In the genomic region with DNA sequence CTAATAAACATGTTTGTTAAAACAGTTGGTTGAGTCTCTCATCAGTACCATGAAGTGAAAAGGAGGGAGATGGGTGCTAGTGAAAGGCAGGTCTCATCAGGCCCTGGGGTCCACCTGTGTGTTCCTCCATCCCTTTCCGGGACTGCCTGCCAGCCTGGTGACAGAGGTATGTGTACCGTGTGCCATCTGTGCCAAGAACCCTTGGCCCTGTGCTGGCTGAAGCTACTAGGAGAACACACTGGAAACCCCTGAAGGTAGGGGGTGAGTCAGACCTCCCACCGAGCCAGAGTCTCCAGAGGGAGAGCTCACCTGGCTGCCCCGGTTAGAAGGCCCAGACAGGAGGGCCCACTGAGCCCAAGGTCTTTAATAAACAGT, we compare ENCODE assay signal across 8 cellular contexts. TPM values are rescaled to one million over a fixed set of nuclear protein-coding genes. Genes with fewer than 3 reads are reported as not detected.
DNase-seq lines count a peak whose midpoint lies in the region; ATAC-seq and TF ChIP-seq lines count a peak whose summit lies in the region.

No MANE protein-coding gene starts in this region.

- POLR2A ChIA-PET in PC-9 (lab: Charles Lee; ENCODE audit: unreplicated experiment): interaction anchor here (0.6 to 1.9 kb wide), 5 partner anchors 15 to 971 kb away, joined by 3 to 9 read pairs (median 6); no protein-coding TSS in a partner anchor
- POLR2A ChIA-PET in naive thymus-derived CD8-positive, alpha-beta T cell (lab: Charles Lee): interaction anchor here (1.4 to 8.2 kb wide), 16 partner anchors 7 to 188 kb away, joined by 4 to 162 read pairs (median 26); partner anchors contain the start of genes ANAPC16, ASCC1 and SPOCK2

- H3F3A ChIP-seq in GM23338 (replicated peaks; ENCODE audit: low read depth) (peaks cover 25% of the 10 kb centered on the region; the same call in 1 of the 2 replicates), PC-9 (ENCODE audit: insufficient read depth, low read depth) (peaks cover 77% of the 10 kb centered on the region)

- H3K36me3 ChIP-seq in GM23338 (ENCODE audit: insufficient read depth): peaks cover 6% of the 10 kb centered on the region
- peaks cover 25% of the 10 kb centered on the region for H3K36me3 ChIP-seq in PC-9 (ENCODE audit: low read depth)

- peak; percentile 11 for DNase-seq in GM23338 (ENCODE audit: low spot score)
- DNase-seq in PC-9: peak in 1 of 2 experiments; percentile 81
- DNase-seq in naive thymus-derived CD8-positive, alpha-beta T cell: no peak

- peaks cover 27% of the 10 kb centered on the region for H3K27me3 Mint-ChIP-seq in GM23338 (ENCODE audit: insufficient read depth, low read depth, poor library complexity)
- no peaks in the 10 kb centered on the region for H3K27me3 Mint-ChIP-seq in naive thymus-derived CD8-positive, alpha-beta T cell

- ATAC-seq in GM23338 (no peak), HG03280 (IDR thresholded peaks at IDR 0.05; ENCODE audit: unreplicated experiment) (no peak), HG02840 (IDR thresholded peaks at IDR 0.05; ENCODE audit: low FRiP score, unreplicated experiment) (no peak), GM19455 (IDR thresholded peaks at IDR 0.05; ENCODE audit: unreplicated experiment) (no peak), HG03520 (IDR thresholded peaks at IDR 0.05; ENCODE audit: unreplicated experiment) (no peak)
- no peak for ATAC-seq in naive thymus-derived CD8-positive, alpha-beta T cell

- H3K79me2 ChIP-seq in GM23338 (replicated peaks; ENCODE audit: insufficient read depth) (peaks cover 22% of the 10 kb centered on the region), PC-9 (ENCODE audit: low read depth) (peaks cover 34% of the 10 kb centered on the region)

- no peaks in the 10 kb centered on the region for H3K9me2 ChIP-seq in GM23338 (ENCODE audit: insufficient read depth)
- no peaks in the 10 kb centered on the region for H3K9me2 ChIP-seq in PC-9 (ENCODE audit: insufficient read depth)

- H3K27ac ChIP-seq in GM23338 (ENCODE audit: low read depth) (0 out of 2 replicates have a peak overlapping the region, but pooled peaks have one; percentile 42), PC-9 (peak overlapping the region; percentile 83), cingulate gyrus (ENCODE audit: low read depth, low read length) (peak overlapping the region; percentile 100)

- CTCF ChIA-PET in PC-9 (lab: Charles Lee): interaction anchor here (0.7 to 1.6 kb wide), 3 partner anchors 16 to 52 kb away, joined by 3 to 6 read pairs (median 4); no protein-coding TSS in a partner anchor

- intact Hi-C loops in PC-9 (cut with micrococcal nuclease; ENCODE audit: unreplicated experiment): no loop called here

- no peaks in the 10 kb centered on the region for H3K9me3 ChIP-seq in PC-9 (ENCODE audit: insufficient read depth, low read depth)

- H3K4me1 Mint-ChIP-seq in GM23338: peaks cover 36% of the 10 kb centered on the region
- H3K4me1 Mint-ChIP-seq in naive thymus-derived CD8-positive, alpha-beta T cell: peaks cover 29 to 67% (median 60%) of the 10 kb centered on the region in 4 donors

- H3K27me3 ChIP-seq in GM23338 (ENCODE audit: insufficient read depth): no peaks in the 10 kb centered on the region
- H3K27me3 ChIP-seq in PC-9 (ENCODE audit: insufficient read depth, low read depth): no peaks in the 10 kb centered on the region

- peak overlapping the region; percentile 98 for H3K4me3 ChIP-seq in GM23338
- peak overlapping the region; percentile 88 for H3K4me3 ChIP-seq in PC-9

- peaks cover 35% of the 10 kb centered on the region for H3K36me3 Mint-ChIP-seq in GM23338 (ENCODE audit: low read depth)
- H3K36me3 Mint-ChIP-seq in naive thymus-derived CD8-positive, alpha-beta T cell: peaks cover 16 to 28% (median 21%) of the 10 kb centered on the region in 3 donors

- no TSS peak for BruUV-seq in PC-9 (replicated peaks; lab: Mats Ljungman, UMichigan)

- TF ChIP-seq CTCF in GM23338 (conservative IDR thresholded peaks at IDR 0.05; ENCODE audit: low read depth in 2 of 2): no peak
- no peak for TF ChIP-seq CTCF in PC-9 (conservative IDR thresholded peaks at IDR 0.05)

- H3K4me2 ChIP-seq in GM23338: peak overlapping the region; percentile 96
- H3K4me2 ChIP-seq in PC-9: peak overlapping the region; percentile 87

- peak overlapping the region; percentile 59; the same call in 1 of the 2 replicates for H3K27ac Mint-ChIP-seq in GM23338
- peak overlapping the region; percentile 89 to 99 (median 96) for H3K27ac Mint-ChIP-seq in naive thymus-derived CD8-positive, alpha-beta T cell

- H3K9me3 Mint-ChIP-seq in GM23338: no peaks in the 10 kb centered on the region; the same call in 2 of the 3 replicates
- H3K9me3 Mint-ChIP-seq in naive thymus-derived CD8-positive, alpha-beta T cell: no peaks in the 10 kb centered on the region

- peaks cover 30% of the 10 kb centered on the region for H3K4me1 ChIP-seq in GM23338 (ENCODE audit: insufficient read depth)
- H3K4me1 ChIP-seq in PC-9 (replicated peaks; ENCODE audit: insufficient read depth): peaks cover 40% of the 10 kb centered on the region

- peak overlapping the region; percentile 92 for H3K4me3 Mint-ChIP-seq in GM23338
- H3K4me3 Mint-ChIP-seq in naive thymus-derived CD8-positive, alpha-beta T cell: peak overlapping the region; percentile 94 to 100 (median 98)

- peaks cover 10% of the 10 kb centered on the region for H4K20me1 ChIP-seq in GM23338 (replicated peaks; ENCODE audit: insufficient read depth)
- H4K20me1 ChIP-seq in PC-9 (ENCODE audit: insufficient read depth): peaks cover 22% of the 10 kb centered on the region

- H2AFZ ChIP-seq in GM23338 (no peak overlapping the region), PC-9 (no peak overlapping the region)

TF ChIP-seq in GM23338, 12 proteins besides CTCF, POLR2A, EP300 and RAD21 (continues in another document):
- TF ChIP-seq STAT1 (IDR thresholded peaks at IDR 0.05; ENCODE audit: unreplicated experiment) (no peak), ZNF462 (CRISPR knock-in tag; IDR thresholded peaks at IDR 0.05) (no peak)

RNA-seq across cellular contexts. Expression of gene DDIT4, which starts 2.3 kb away (rescaled TPM):
- 110 and 136 TPM in 2 replicates for total RNA-seq in GM23338 (2014; rRNA removed; shearing (Covaris generic))
- 108 and 114 TPM in 2 replicates for polyA plus RNA-seq in GM23338 (2016; fragmentation: Nextera tagmentation; extraction: Ambion mirVana)
- 178 and 212 TPM in 2 replicates for total RNA-seq in PC-9 (2021)
- total RNA-seq in naive thymus-derived CD8-positive, alpha-beta T cell: 10 to 100 TPM; 23.8 to 29.6 TPM
- 100 to 1,000 TPM in 2 of 3 donors, 10 to 100 TPM in 1; 68.0 to 190 (median 189) TPM for polyA plus RNA-seq in naive thymus-derived CD8-positive, alpha-beta T cell

RNA-seq across cellular contexts. Expression of gene ASCC1, which starts 59.9 kb away (rescaled TPM):
- 30.3 and 37.2 TPM in 2 replicates for total RNA-seq in GM23338 (2014; rRNA removed; shearing (Covaris generic))
- 13.5 and 13.7 TPM in 2 replicates for polyA plus RNA-seq in GM23338 (2016; fragmentation: Nextera tagmentation; extraction: Ambion mirVana)
- 108 and 129 TPM in 2 replicates for total RNA-seq in PC-9 (2021)
- 10 to 100 TPM; 23.8 to 24.7 TPM for total RNA-seq in naive thymus-derived CD8-positive, alpha-beta T cell
- 10 to 100 TPM; 21.2 to 44.4 (median 31.4) TPM for polyA plus RNA-seq in naive thymus-derived CD8-positive, alpha-beta T cell

Comparison
In these comparisons a context has a peak if more than half of its experiments do, and no peak if none do; other contexts are left out.
1. H3K27ac ChIP-seq: peak in every context shown above with its lines; median percentile 100 in cingulate gyrus; 83 in PC-9; 42 in GM23338.